In the genomic region with DNA sequence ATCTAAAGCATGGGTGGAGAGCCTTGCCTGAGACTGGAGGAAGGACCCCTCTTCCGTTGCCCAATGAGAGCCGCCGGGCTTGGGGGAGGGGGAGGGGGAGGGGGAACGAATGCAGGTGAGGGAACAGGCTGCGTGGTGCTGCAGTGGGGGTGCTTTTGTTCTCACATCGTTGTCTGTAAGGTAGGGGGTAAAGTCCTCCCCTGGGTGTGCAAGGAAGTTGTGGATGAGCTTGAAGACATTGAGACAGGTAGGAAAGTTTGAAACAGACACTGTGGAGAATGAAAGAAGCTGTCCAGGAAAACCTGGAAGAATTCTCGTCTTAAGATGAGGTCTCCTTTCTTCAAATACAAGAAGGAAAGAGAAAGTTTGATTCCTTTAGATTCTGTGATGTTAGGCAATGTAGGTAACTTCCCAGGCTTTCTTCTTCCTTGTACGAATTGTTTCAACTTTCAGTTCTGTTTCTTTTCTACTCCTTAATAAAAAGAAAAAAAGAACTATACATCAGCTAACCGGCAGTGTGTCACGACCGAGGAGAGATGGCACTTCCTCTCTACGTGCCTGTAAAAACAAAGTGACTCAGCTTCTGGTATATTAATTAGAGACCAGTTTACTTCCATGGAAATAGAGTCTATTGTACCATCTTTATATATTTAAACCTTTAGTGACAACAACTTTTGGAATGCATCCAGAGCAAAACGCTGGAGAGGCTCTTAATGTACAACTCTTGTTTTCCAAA, we compare ENCODE assay signal across 9 cellular contexts.
A peak's percentile ranks its signal among the peaks of the same experiment; 100 is the strongest.
DNase-seq lines count a peak whose midpoint lies in the region; ATAC-seq and TF ChIP-seq lines count a peak whose summit lies in the region.
"Had no signal": no experiment of that assay in that cellular context is flagged by ENCODE, and none has a peak within 500 bp of the region (broad histone marks: within the 10 kb centered on the region; RNA-seq: fewer than 3 reads in every experiment).

No MANE protein-coding gene starts in this region.

- peaks cover 14% of the 10 kb centered on the region for H3K9me3 Mint-ChIP-seq in Caco-2 (ENCODE audit: unreplicated experiment)
- H3K9me3 Mint-ChIP-seq in activated T-helper 17 cell treated with anti-CD3 and anti-CD28 coated beads, Interleukin-2, amount 50 U/mL, for 72 hours: no peaks in the 10 kb centered on the region

- TF ChIP-seq CTCF in Caco-2 (IDR thresholded peaks at IDR 0.05; ENCODE audit: insufficient read depth in 1 of 2, low read depth in 1 of 2, low read length in 1 of 2, severe bottlenecking in 1 of 2, unreplicated experiment in 1 of 2): no peak

- H3K27me3 ChIP-seq in Caco-2 (replicated peaks; ENCODE audit: control insufficient read depth, insufficient read depth, low read length): no peaks in the 10 kb centered on the region

- peaks cover 19% of the 10 kb centered on the region for H3K4me1 Mint-ChIP-seq in Caco-2 (ENCODE audit: low read depth, unreplicated experiment)
- H3K4me1 Mint-ChIP-seq in activated T-helper 17 cell treated with anti-CD3 and anti-CD28 coated beads, Interleukin-2, amount 50 U/mL, for 72 hours: peaks cover 4% of the 10 kb centered on the region

- CTCF ChIA-PET in Caco-2 (lab: Charles Lee): no interaction called here

- no peaks in the 10 kb centered on the region for H3K36me3 Mint-ChIP-seq in Caco-2 (ENCODE audit: insufficient read depth, unreplicated experiment)
- H3K36me3 Mint-ChIP-seq in activated T-helper 17 cell treated with anti-CD3 and anti-CD28 coated beads, Interleukin-2, amount 50 U/mL, for 72 hours (ENCODE audit: low read depth): no peaks in the 10 kb centered on the region

- no peaks in the 10 kb centered on the region for H3K27me3 Mint-ChIP-seq in Caco-2 (ENCODE audit: insufficient read depth, unreplicated experiment)
- H3K27me3 Mint-ChIP-seq in activated T-helper 17 cell treated with anti-CD3 and anti-CD28 coated beads, Interleukin-2, amount 50 U/mL, for 72 hours: peaks cover 22% of the 10 kb centered on the region

- DNase-seq in Caco-2: no peak
- DNase-seq in KBM-7: peak; percentile 45
- peak; percentile 36 for DNase-seq in left kidney (ENCODE audit: low read depth, low spot score)
- no peak for DNase-seq in OCI-M2 (lab: John Stamatoyannopoulos, UW; ENCODE audit: unreplicated experiment)

- no TSS peak for BruUV-seq in Caco-2 (replicated peaks; lab: Mats Ljungman, UMichigan)

- H3K4me3 Mint-ChIP-seq in Caco-2 (ENCODE audit: unreplicated experiment): peak overlapping the region; percentile 34
- peak overlapping the region; percentile 43 for H3K4me3 Mint-ChIP-seq in activated T-helper 17 cell treated with anti-CD3 and anti-CD28 coated beads, Interleukin-2, amount 50 U/mL, for 72 hours
- H3K4me3 Mint-ChIP-seq: neural crest cell had no signal

- POLR2A ChIA-PET in Caco-2 (lab: Charles Lee): no interaction called here

- intact Hi-C loops in Caco-2 (cut with micrococcal nuclease; ENCODE audit: unreplicated experiment): no loop called here

- H3K4me1 ChIP-seq in Caco-2: peaks cover 9% of the 10 kb centered on the region

- H3K36me3 ChIP-seq in Caco-2 (ENCODE audit: control insufficient read depth, insufficient read depth, low read length): no peaks in the 10 kb centered on the region

- peak overlapping the region; percentile 66 for H3K27ac Mint-ChIP-seq in Caco-2 (ENCODE audit: unreplicated experiment)
- H3K27ac Mint-ChIP-seq in activated T-helper 17 cell treated with anti-CD3 and anti-CD28 coated beads, Interleukin-2, amount 50 U/mL, for 72 hours: no peak overlapping the region

- no peak for ATAC-seq in activated T-helper 17 cell treated with anti-CD3 and anti-CD28 coated beads, Interleukin-2, amount 50 U/mL, for 72 hours (replicated peaks)
- ATAC-seq in GM19023 (IDR thresholded peaks at IDR 0.05; ENCODE audit: unreplicated experiment) (no peak), HG03025 (IDR thresholded peaks at IDR 0.05; ENCODE audit: low FRiP score, unreplicated experiment) (no peak), GM21447 (IDR thresholded peaks at IDR 0.05; ENCODE audit: unreplicated experiment) (no peak)

- H3K9me3 ChIP-seq in Caco-2: no peaks in the 10 kb centered on the region

- no peak overlapping the region for H3K4me3 ChIP-seq in Caco-2 (ENCODE audit: low read depth, low read length)

- in situ Hi-C loops in KBM-7 (cut with MboI; ENCODE audit: low pct_unique_long_range_greater_than_20kb, low sequenced_read_pairs): no loop called here

Comparison
In these comparisons a context has a peak if more than half of its experiments do, and no peak if none do; other contexts are left out.
1. DNase-seq: peak in KBM-7 (single experiment) and left kidney (single experiment); none in Caco-2 (0 of 2) and OCI-M2 (single experiment).